In genomic region chr1:169924063-169924462, GRCh38 we compare ENCODE assay signal across 29 cellular contexts.
"Had no signal": no experiment of that assay in that cellular context is flagged by ENCODE, and none has a peak within 500 bp of the region (broad histone marks: within the 10 kb centered on the region; RNA-seq: fewer than 3 reads in every experiment).

No MANE protein-coding gene starts in this region.

- H3K4me1 Mint-ChIP-seq: endodermal cell had no signal

- H3K4me1 ChIP-seq: colonic mucosa, esophagus squamous epithelium, foreskin keratinocyte, gastrocnemius medialis, gastroesophageal sphincter had no signal

- H3K27ac ChIP-seq: colonic mucosa, coronary artery, dorsolateral prefrontal cortex, epithelial cell of prostate, esophagus muscularis mucosa, esophagus squamous epithelium, foreskin keratinocyte, gastrocnemius medialis, gastroesophageal sphincter, hepatocyte had no signal

- H3K79me2 ChIP-seq: hepatocyte had no signal

- H3K9me3 ChIP-seq: colonic mucosa, esophagus muscularis mucosa, esophagus squamous epithelium, gastrocnemius medialis, gastroesophageal sphincter, heart left ventricle, heart right ventricle had no signal

- H3K36me3 ChIP-seq: colonic mucosa, gastrocnemius medialis had no signal

- H3K27me3 ChIP-seq: colonic mucosa, dorsolateral prefrontal cortex, esophagus muscularis mucosa, esophagus squamous epithelium, foreskin keratinocyte, gastrocnemius medialis, gastroesophageal sphincter, heart left ventricle, heart right ventricle, hepatocyte had no signal

- H2AFZ ChIP-seq: hepatocyte had no signal

- H3K4me3 Mint-ChIP-seq: dendritic cell treated with granulocyte-macrophage colony-stimulating factor and Interleukin-4, amounts not matched to agents 40 ng/mL and 50 ng/mL, for 4 days; effector memory CD8-positive, alpha-beta T cell; endodermal cell had no signal

- DNase-seq: colonic mucosa; cortex of kidney; dermis blood vessel endothelial cell; dorsolateral prefrontal cortex; effector CD4-positive, alpha-beta T cell; effector CD8-positive, alpha-beta T cell; effector memory CD4-positive, alpha-beta T cell; effector memory CD8-positive, alpha-beta T cell; endodermal cell; erythroblast; esophagus squamous epithelium; foreskin keratinocyte; foreskin melanocyte; gastrocnemius medialis; glutamatergic neuron; head of caudate nucleus; heart left ventricle; heart right ventricle had no signal

- H3K27me3 Mint-ChIP-seq: dendritic cell treated with granulocyte-macrophage colony-stimulating factor and Interleukin-4, amounts not matched to agents 40 ng/mL and 50 ng/mL, for 4 days; effector memory CD8-positive, alpha-beta T cell had no signal

- H3K9me3 Mint-ChIP-seq: dendritic cell treated with granulocyte-macrophage colony-stimulating factor and Interleukin-4, amounts not matched to agents 40 ng/mL and 50 ng/mL, for 4 days; effector memory CD8-positive, alpha-beta T cell; endodermal cell had no signal

- H3K4me2 ChIP-seq: hepatocyte had no signal

- ATAC-seq: effector memory CD8-positive, alpha-beta T cell; esophagus mucosa; foreskin keratinocyte; gastrocnemius medialis; gastroesophageal sphincter had no signal

- FAIRE-seq: colon, endometrium, endothelial cell of umbilical vein, frontal cortex had no signal

- H3K4me3 ChIP-seq: colonic mucosa, coronary artery, dorsolateral prefrontal cortex, esophagus muscularis mucosa, esophagus squamous epithelium, gastrocnemius medialis, gastroesophageal sphincter, heart left ventricle, heart right ventricle, hepatocyte had no signal
